In the genomic region with DNA sequence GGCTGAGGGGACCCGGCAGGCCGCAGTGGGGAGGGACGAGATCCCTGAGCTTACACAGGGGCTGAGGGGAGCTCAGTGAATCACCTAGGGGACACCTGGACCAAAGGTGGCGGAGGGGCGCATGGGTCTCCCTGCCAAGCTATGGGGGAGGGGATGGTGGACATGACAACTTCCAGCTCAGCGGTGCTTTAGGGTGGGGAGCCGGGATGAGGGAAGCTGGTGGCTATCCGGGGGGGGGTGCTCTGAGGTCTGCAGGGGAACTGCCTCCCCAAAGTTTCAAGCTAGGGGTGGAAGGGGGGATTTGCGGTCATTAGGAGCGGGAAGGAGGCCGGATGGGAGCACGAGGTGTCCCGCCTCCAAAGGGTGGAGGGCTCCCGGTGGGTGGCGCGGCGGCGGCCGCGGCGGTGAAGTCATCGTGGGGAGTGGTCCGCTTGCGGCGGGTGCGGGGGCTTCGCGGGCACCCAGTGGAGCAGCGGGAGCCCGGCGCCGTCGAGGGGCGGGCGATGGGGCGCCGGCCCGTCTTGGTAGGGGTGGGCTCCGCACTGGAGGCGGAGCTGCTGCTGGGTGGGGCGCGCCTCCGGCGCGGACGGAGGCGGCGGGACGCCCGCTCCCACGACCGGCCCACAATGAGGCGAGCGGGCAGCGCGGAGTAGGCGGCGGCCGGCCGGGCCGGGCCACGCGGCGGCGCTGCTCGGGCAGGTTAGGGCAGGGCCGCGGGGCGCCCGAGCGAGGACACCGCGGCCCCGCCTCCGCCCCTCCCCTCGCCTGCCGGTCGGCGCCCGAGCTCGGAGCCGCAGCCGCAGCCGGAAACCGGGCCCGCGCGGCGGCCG, we compare ENCODE assay signal across 8 cellular contexts. TPM values are rescaled to one million over a fixed set of nuclear protein-coding genes. Genes with fewer than 3 reads are reported as not detected.
DNase-seq lines count a peak whose midpoint lies in the region; ATAC-seq, FAIRE-seq and TF ChIP-seq lines count a peak whose summit lies in the region.

A gene with protein sequence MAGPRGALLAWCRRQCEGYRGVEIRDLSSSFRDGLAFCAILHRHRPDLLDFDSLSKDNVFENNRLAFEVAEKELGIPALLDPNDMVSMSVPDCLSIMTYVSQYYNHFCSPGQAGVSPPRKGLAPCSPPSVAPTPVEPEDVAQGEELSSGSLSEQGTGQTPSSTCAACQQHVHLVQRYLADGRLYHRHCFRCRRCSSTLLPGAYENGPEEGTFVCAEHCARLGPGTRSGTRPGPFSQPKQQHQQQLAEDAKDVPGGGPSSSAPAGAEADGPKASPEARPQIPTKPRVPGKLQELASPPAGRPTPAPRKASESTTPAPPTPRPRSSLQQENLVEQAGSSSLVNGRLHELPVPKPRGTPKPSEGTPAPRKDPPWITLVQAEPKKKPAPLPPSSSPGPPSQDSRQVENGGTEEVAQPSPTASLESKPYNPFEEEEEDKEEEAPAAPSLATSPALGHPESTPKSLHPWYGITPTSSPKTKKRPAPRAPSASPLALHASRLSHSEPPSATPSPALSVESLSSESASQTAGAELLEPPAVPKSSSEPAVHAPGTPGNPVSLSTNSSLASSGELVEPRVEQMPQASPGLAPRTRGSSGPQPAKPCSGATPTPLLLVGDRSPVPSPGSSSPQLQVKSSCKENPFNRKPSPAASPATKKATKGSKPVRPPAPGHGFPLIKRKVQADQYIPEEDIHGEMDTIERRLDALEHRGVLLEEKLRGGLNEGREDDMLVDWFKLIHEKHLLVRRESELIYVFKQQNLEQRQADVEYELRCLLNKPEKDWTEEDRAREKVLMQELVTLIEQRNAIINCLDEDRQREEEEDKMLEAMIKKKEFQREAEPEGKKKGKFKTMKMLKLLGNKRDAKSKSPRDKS (plus strand): TSS at position 764 of the 830 bp plus-strand sequence. CDS start 126 bp downstream, outside the sequence.

- CTCF ChIA-PET in BJ (lab: Yijun Ruan, JAX) = interaction anchor here (0.6 to 3.5 kb wide), 17 partner anchors 9 to 1901 kb away, joined by 3 to 30 read pairs (median 4); no protein-coding TSS in a partner anchor
- CTCF ChIA-PET in activated naive CD4-positive, alpha-beta T cell treated with anti-CD3 and anti-CD28 coated beads for 36 hours (lab: Charles Lee) = interaction anchor here (0.5 to 1.9 kb wide), 12 partner anchors 9 to 585 kb away, joined by 3 to 10 read pairs (median 4); no protein-coding TSS in a partner anchor

- no peak for TF ChIP-seq CTCF in BJ (IDR thresholded peaks at IDR 0.05; ENCODE audit: insufficient read depth, low read depth, low read length)
- peak; percentile 69 for TF ChIP-seq CTCF in RWPE2 (IDR thresholded peaks at IDR 0.05; ENCODE audit: poor library complexity, severe bottlenecking)
- TF ChIP-seq CTCF in osteoblast (IDR thresholded peaks at IDR 0.05; ENCODE audit: extremely low read depth, low read depth, low read length) = no peak
- TF ChIP-seq CTCF in tibial artery (IDR thresholded peaks at IDR 0.05) = peak in 1 of 2 experiments; percentile 41

- no peaks in the 10 kb centered on the region for H3K9me3 Mint-ChIP-seq in activated naive CD4-positive, alpha-beta T cell treated with anti-CD3 and anti-CD28 coated beads for 36 hours

- peaks cover 29% of the 10 kb centered on the region for H3K4me1 Mint-ChIP-seq in activated naive CD4-positive, alpha-beta T cell treated with anti-CD3 and anti-CD28 coated beads for 36 hours (ENCODE audit: low read depth)

- H3K27me3 ChIP-seq in BJ (ENCODE audit: control insufficient read depth, insufficient read depth, low read length) (no peaks in the 10 kb centered on the region), RWPE2 (ENCODE audit: insufficient read depth, poor library complexity, severe bottlenecking) (no peaks in the 10 kb centered on the region), osteoblast (ENCODE audit: insufficient read depth, low read length) (no peaks in the 10 kb centered on the region), tibial artery (no peaks in the 10 kb centered on the region)

- H3K27ac Mint-ChIP-seq in activated naive CD4-positive, alpha-beta T cell treated with anti-CD3 and anti-CD28 coated beads for 36 hours = peak within 1 kb of the TSS; percentile 70

- peak within 1 kb of the TSS; percentile 77 for H3K4me3 ChIP-seq in BJ (ENCODE audit: low read depth, low read length)
- peak within 1 kb of the TSS; percentile 97 for H3K4me3 ChIP-seq in RWPE2 (ENCODE audit: severe bottlenecking)
- peak within 1 kb of the TSS; percentile 85 for H3K4me3 ChIP-seq in osteoblast (ENCODE audit: insufficient read depth, low read length)
- H3K4me3 ChIP-seq in tibial artery = peak within 1 kb of the TSS; percentile 78 to 93

- H3K4me3 Mint-ChIP-seq in activated naive CD4-positive, alpha-beta T cell treated with anti-CD3 and anti-CD28 coated beads for 36 hours = peak within 1 kb of the TSS; percentile 73

- no peak for DNase-seq in BJ (ENCODE audit: low read depth)
- DNase-seq in GM19239 (ENCODE audit: insufficient read length, low spot score) = peak; percentile 97
- DNase-seq in RWPE2 (ENCODE audit: low spot score) = peak; percentile 83
- DNase-seq in activated naive CD4-positive, alpha-beta T cell treated with anti-CD3 and anti-CD28 coated beads for 36 hours = peak; percentile 71
- peak; percentile 87 for DNase-seq in germinal center (ENCODE audit: low spot score)
- DNase-seq in osteoblast (ENCODE audit: insufficient read length, low spot score, missing footprints) = peak; percentile 97
- DNase-seq in tibial artery = peak; percentile 54 to 83

- H3K27ac ChIP-seq in RWPE2 (ENCODE audit: poor library complexity, severe bottlenecking) (peak within 1 kb of the TSS; percentile 99), osteoblast (ENCODE audit: low read depth, low read length) (peak within 1 kb of the TSS; percentile 93), tibial artery (peak within 1 kb of the TSS; percentile 91 to 94)

- peaks cover 42% of the 10 kb centered on the region for H3K79me2 ChIP-seq in osteoblast (ENCODE audit: insufficient read depth, low read length)

- peak; percentile 79 for ATAC-seq in HG03520 (IDR thresholded peaks at IDR 0.05; ENCODE audit: unreplicated experiment)
- ATAC-seq in RWPE2 (ENCODE audit: low read depth) = peak; percentile 69

- peak; percentile 8 for FAIRE-seq in GM19239 (lab: Jason Lieb, UNC)

- H3K36me3 Mint-ChIP-seq in activated naive CD4-positive, alpha-beta T cell treated with anti-CD3 and anti-CD28 coated beads for 36 hours (ENCODE audit: low read depth) = no peaks in the 10 kb centered on the region

- no peaks in the 10 kb centered on the region for H3K36me3 ChIP-seq in BJ (ENCODE audit: control insufficient read depth, insufficient read depth, low read length)
- H3K36me3 ChIP-seq in RWPE2 (ENCODE audit: low read depth) = peaks cover 37% of the 10 kb centered on the region
- H3K36me3 ChIP-seq in osteoblast (ENCODE audit: insufficient read depth, low read length) = no peaks in the 10 kb centered on the region
- H3K36me3 ChIP-seq in tibial artery = no peaks in the 10 kb centered on the region

- intact Hi-C loops in activated naive CD4-positive, alpha-beta T cell treated with anti-CD3 and anti-CD28 coated beads for 36 hours (cut with micrococcal nuclease) = loop anchor here (1.0 to 2.0 kb wide), 3 partner anchors 9 to 29 kb away; no protein-coding TSS in a partner anchor
- intact Hi-C loops in tibial artery (cut with DNase I; ENCODE audit: low total_unique reads) = loop anchor here (2.0 kb wide), 1 partner anchor 27 kb away; no protein-coding TSS in a partner anchor

- POLR2A ChIA-PET in BJ (lab: Charles Lee) = interaction anchor here (0.6 kb wide), 2 partner anchors 48 to 272 kb away, joined by 5 to 11 read pairs; a partner anchor contains a TSS

- no peaks in the 10 kb centered on the region for H3K9me3 ChIP-seq in RWPE2 (ENCODE audit: severe bottlenecking)
- H3K9me3 ChIP-seq in osteoblast (ENCODE audit: low read depth, low read length) = no peaks in the 10 kb centered on the region
- no peaks in the 10 kb centered on the region for H3K9me3 ChIP-seq in tibial artery

- peak within 1 kb of the TSS; percentile 70 for H2AFZ ChIP-seq in osteoblast (ENCODE audit: low read length)

- H3K27me3 Mint-ChIP-seq in activated naive CD4-positive, alpha-beta T cell treated with anti-CD3 and anti-CD28 coated beads for 36 hours (ENCODE audit: low read depth) = no peaks in the 10 kb centered on the region

- H3K4me2 ChIP-seq in osteoblast (ENCODE audit: insufficient read depth, low read length) = peak within 1 kb of the TSS; percentile 92

- peaks cover 15% of the 10 kb centered on the region for H4K20me1 ChIP-seq in osteoblast (ENCODE audit: insufficient read depth, low read length)

- H3K4me1 ChIP-seq in RWPE2 (ENCODE audit: insufficient read depth, poor library complexity, severe bottlenecking) = peaks cover 13% of the 10 kb centered on the region
- peaks cover 33% of the 10 kb centered on the region for H3K4me1 ChIP-seq in osteoblast (ENCODE audit: insufficient read depth, low read length)
- H3K4me1 ChIP-seq in tibial artery = peaks cover 0 to 49% (median 44%) of the 10 kb centered on the region in 4 donors

RNA-seq across cellular contexts. Expression of the gene that starts here (rescaled TPM):
- 16.6 and 26.5 TPM in 2 replicates for polyA plus RNA-seq in BJ (2011; rRNA removed)
- polyA minus RNA-seq in BJ (2011; rRNA and poly(A)+ RNA removed) = 23.3 and 29.9 TPM in 2 replicates
- total RNA-seq in activated naive CD4-positive, alpha-beta T cell treated with anti-CD3 and anti-CD28 coated beads for 36 hours = 10 to 100 TPM; 12.0 to 12.9 TPM
- 29.5 and 36.9 TPM in 2 replicates for total RNA-seq in osteoblast
